18 cellular contexts compared by ENCODE assay signal in genomic region chr7:8371742-8372141, GRCh38.
"Had no signal": no experiment of that assay in that cellular context is flagged by ENCODE, and none has a peak within 500 bp of the region (broad histone marks: within the 10 kb centered on the region; RNA-seq: fewer than 3 reads in every experiment).

No MANE protein-coding gene starts in this region.

- H3K27ac ChIP-seq: adrenal gland, prostate gland, suprapubic skin had no signal

- H3K4me3 Mint-ChIP-seq: activated CD4-positive, alpha-beta T cell treated with anti-CD3 and anti-CD28 coated beads for 36 hours; activated CD8-positive, alpha-beta T cell treated with anti-CD3 and anti-CD28 coated beads, Interleukin-2, amount 10 ng/mL, durations not matched to agents 7 days and 5 days; activated naive CD4-positive, alpha-beta T cell treated with anti-CD3 and anti-CD28 coated beads for 36 hours; activated T-helper 1 cell treated with anti-CD3 and anti-CD28 coated beads, Interleukin-12 subunit alpha, Interleukin-12 subunit beta, Interleukin-2, Interleukin-4 antibody, amounts not matched to agents 30 ng/mL and 10 ng/mL and 1 ng/mL, durations not matched to agents 14 hours and 24 hours and 36 hours; nephron; type B pancreatic cell had no signal

- H3K9me3 ChIP-seq: adrenal gland, prostate gland had no signal

- H3K27me3 Mint-ChIP-seq: type B pancreatic cell had no signal

- H3K9me3 Mint-ChIP-seq: activated T-helper 1 cell treated with anti-CD3 and anti-CD28 coated beads, Interleukin-12 subunit alpha, Interleukin-12 subunit beta, Interleukin-2, Interleukin-4 antibody, amounts not matched to agents 30 ng/mL and 10 ng/mL and 1 ng/mL, durations not matched to agents 14 hours and 24 hours and 36 hours; nephron; type B pancreatic cell had no signal

- H3K4me3 ChIP-seq: adrenal gland, prostate gland, suprapubic skin had no signal

- H3K27ac Mint-ChIP-seq: activated CD4-positive, alpha-beta T cell treated with anti-CD3 and anti-CD28 coated beads for 36 hours; activated CD8-positive, alpha-beta T cell treated with anti-CD3 and anti-CD28 coated beads, Interleukin-2, amount 10 ng/mL, durations not matched to agents 7 days and 5 days; activated naive CD4-positive, alpha-beta T cell treated with anti-CD3 and anti-CD28 coated beads for 36 hours; activated T-helper 1 cell treated with anti-CD3 and anti-CD28 coated beads, Interleukin-12 subunit alpha, Interleukin-12 subunit beta, Interleukin-2, Interleukin-4 antibody, amounts not matched to agents 30 ng/mL and 10 ng/mL and 1 ng/mL, durations not matched to agents 14 hours and 24 hours and 36 hours; nephron; type B pancreatic cell had no signal

- H3K4me1 Mint-ChIP-seq: activated CD4-positive, alpha-beta T cell treated with anti-CD3 and anti-CD28 coated beads for 36 hours; nephron had no signal

- H3K27me3 ChIP-seq: adrenal gland, suprapubic skin had no signal

- ATAC-seq: activated CD4-positive, alpha-beta T cell treated with anti-CD3 and anti-CD28 coated beads for 36 hours; activated CD8-positive, alpha-beta T cell treated with anti-CD3 and anti-CD28 coated beads, Interleukin-2, amount 10 ng/mL, durations not matched to agents 7 days and 5 days; left ventricle myocardium superior; sciatic nerve; stimulated activated naive CD8-positive, alpha-beta T cell treated with anti-CD3 and anti-CD28 coated beads, Interleukin-15, Interleukin-2, amounts not matched to agents 100 U/mL and 50 U/mL, for 24 hours had no signal

- H3K36me3 ChIP-seq: adrenal gland, prostate gland, suprapubic skin had no signal

- H3K4me1 ChIP-seq: adrenal gland, prostate gland, suprapubic skin had no signal

- DNase-seq: activated CD4-positive, alpha-beta T cell treated with anti-CD3 and anti-CD28 coated beads for 36 hours; activated CD8-positive, alpha-beta memory T cell treated with anti-CD3 and anti-CD28 coated beads, Interleukin-2, amount 50 U/mL, for 48 hours; activated CD8-positive, alpha-beta T cell treated with anti-CD3 and anti-CD28 coated beads, Interleukin-2, amount 10 ng/mL, durations not matched to agents 7 days and 5 days; activated naive CD4-positive, alpha-beta T cell treated with anti-CD3 and anti-CD28 coated beads for 36 hours; adrenal gland; caudate nucleus; cortex of kidney; effector CD8-positive, alpha-beta T cell; left ventricle myocardium superior; mesenchymal stem cell; stimulated activated naive CD8-positive, alpha-beta T cell treated with anti-CD3 and anti-CD28 coated beads, Interleukin-15, Interleukin-2, amounts not matched to agents 100 U/mL and 50 U/mL, for 24 hours; T1000 had no signal

- H3K36me3 Mint-ChIP-seq: type B pancreatic cell had no signal
